8 cellular contexts compared by ENCODE assay signal in genomic region chr12:126874427-126875026, GRCh38.
DNase-seq lines count a peak whose midpoint lies in the region; ATAC-seq, FAIRE-seq and TF ChIP-seq lines count a peak whose summit lies in the region.

No MANE protein-coding gene starts in this region.

- H3K27ac Mint-ChIP-seq in CD8-positive, alpha-beta memory T cell: peak overlapping the region in 1 of 8 donors; percentile 39

- H3K4me3 Mint-ChIP-seq in CD8-positive, alpha-beta memory T cell: no peak overlapping the region

- WGBS in prostate gland: 33% methylated on average over 8 of the region's 8 CpGs
- WGBS in aorta, 2 donors: 26 to 27% methylated on average over 8 of the region's 8 CpGs

- no peaks in the 10 kb centered on the region for H3K36me3 ChIP-seq in CD8-positive, alpha-beta memory T cell (ENCODE audit: insufficient read depth, low read length)
- H3K36me3 ChIP-seq in prostate gland: no peaks in the 10 kb centered on the region
- H3K36me3 ChIP-seq in aorta (ENCODE audit: control insufficient read depth in 1 of 2, insufficient read depth in 2 of 2, low read length in 1 of 2): no peaks in the 10 kb centered on the region

- CTCF ChIA-PET in CD8-positive, alpha-beta memory T cell (lab: Charles Lee): interaction anchor here (0.6 to 2.8 kb wide), 8 partner anchors 11 to 1692 kb away, joined by 3 to 17 read pairs (median 4); no protein-coding TSS in a partner anchor
- CTCF ChIA-PET in RWPE1 (lab: Yijun Ruan, JAX): interaction anchor here (0.5 to 1.3 kb wide), 6 partner anchors 151 to 1544 kb away, joined by 3 to 6 read pairs (median 4); no protein-coding TSS in a partner anchor

- H3K27me3 Mint-ChIP-seq in CD8-positive, alpha-beta memory T cell: peaks cover 3 to 4% of the 10 kb centered on the region in 2 donors

- peaks cover 4 to 6% (median 4%) of the 10 kb centered on the region in 3 donors for H3K4me1 Mint-ChIP-seq in CD8-positive, alpha-beta memory T cell

- peak; percentile 12 to 71 (median 55) for DNase-seq in CD8-positive, alpha-beta memory T cell
- DNase-seq in HTR-8/SVneo (ENCODE audit: insufficient read length, low spot score) (peak; percentile 18), RWPE1 (ENCODE audit: low spot score) (peak; percentile 47), head of caudate nucleus (peak; percentile 36 to 89 (median 79)), prostate gland (ENCODE audit: low spot score) (no peak), aorta (peak; percentile 58 to 82)
- peak; percentile 87 for DNase-seq in activated effector memory CD4-positive, alpha-beta T cell treated with anti-CD3 and anti-CD28 coated beads, Interleukin-2, amount 50 U/mL, for 16 hours

- H3K27me3 ChIP-seq in CD8-positive, alpha-beta memory T cell (ENCODE audit: insufficient read depth, low read length, poor library complexity, severe bottlenecking): no peaks in the 10 kb centered on the region
- peaks cover 2% of the 10 kb centered on the region for H3K27me3 ChIP-seq in prostate gland (replicated peaks; ENCODE audit: insufficient read depth)
- H3K27me3 ChIP-seq in aorta (ENCODE audit: control insufficient read depth in 1 of 2, insufficient read depth in 2 of 2, low read length in 1 of 2): no peaks in the 10 kb centered on the region

- POLR2A ChIA-PET in CD8-positive, alpha-beta memory T cell (lab: Charles Lee): no interaction called here
- POLR2A ChIA-PET in RWPE1 (lab: Yijun Ruan, JAX; ENCODE audit: low non-redundant PET): no interaction called here

- peak; percentile 76 for TF ChIP-seq CTCF in RWPE1 (conservative IDR thresholded peaks at IDR 0.05; ENCODE audit: low read depth)
- TF ChIP-seq CTCF in prostate gland (IDR thresholded peaks at IDR 0.05): peak; percentile 23 to 65 (median 52)

- no peaks in the 10 kb centered on the region for H3K36me3 Mint-ChIP-seq in CD8-positive, alpha-beta memory T cell

- intact Hi-C loops in head of caudate nucleus (cut with DNase I) (no loop called here), prostate gland (cut with DNase I) (loop anchor here (5.0 to 10.0 kb wide), 2 partner anchors 1540 to 1692 kb away; no protein-coding TSS in a partner anchor), aorta (cut with DNase I) (loop anchor here (5.0 kb wide), 2 partner anchors 1342 to 1692 kb away; no protein-coding TSS in a partner anchor)

- no peak overlapping the region for H3K4me3 ChIP-seq in CD8-positive, alpha-beta memory T cell (ENCODE audit: low read length)
- H3K4me3 ChIP-seq in prostate gland (no peak overlapping the region), aorta (ENCODE audit: low read length in 2 of 2) (no peak overlapping the region)

- no peak for FAIRE-seq in HTR-8/SVneo (lab: Jason Lieb, UNC)

- H3K9me3 Mint-ChIP-seq in CD8-positive, alpha-beta memory T cell: no peaks in the 10 kb centered on the region

- no peaks in the 10 kb centered on the region for H3K9me3 ChIP-seq in CD8-positive, alpha-beta memory T cell (ENCODE audit: low read length)
- H3K9me3 ChIP-seq in prostate gland: no peaks in the 10 kb centered on the region
- H3K9me3 ChIP-seq in aorta (ENCODE audit: control insufficient read depth, low read length): no peaks in the 10 kb centered on the region

- no peak for TF ChIP-seq POLR2A in prostate gland (IDR thresholded peaks at IDR 0.05)

- no peak overlapping the region for H3K27ac ChIP-seq in CD8-positive, alpha-beta memory T cell (ENCODE audit: low read depth, low read length)
- H3K27ac ChIP-seq in RWPE1: no peak overlapping the region
- H3K27ac ChIP-seq in prostate gland: no peak overlapping the region
- no peak overlapping the region for H3K27ac ChIP-seq in aorta (ENCODE audit: low read depth in 1 of 2, low read length in 2 of 2)

- ATAC-seq in GM19395 (IDR thresholded peaks at IDR 0.05; ENCODE audit: unreplicated experiment): peak; percentile 97
- peak; percentile 58 for ATAC-seq in aorta (ENCODE audit: low FRiP score)

- H3K4me1 ChIP-seq in CD8-positive, alpha-beta memory T cell (ENCODE audit: insufficient read depth, low read length): no peaks in the 10 kb centered on the region
- no peaks in the 10 kb centered on the region for H3K4me1 ChIP-seq in prostate gland (replicated peaks)
- no peaks in the 10 kb centered on the region for H3K4me1 ChIP-seq in aorta (ENCODE audit: control insufficient read depth in 1 of 2, insufficient read depth in 2 of 2, low read length in 2 of 2)
